21 cellular contexts compared by ENCODE assay signal in genomic region chr13:39965309-39965708, GRCh38.
DNase-seq lines count a peak whose midpoint lies in the region; ATAC-seq and TF ChIP-seq lines count a peak whose summit lies in the region.
"Had no signal": no experiment of that assay in that cellular context is flagged by ENCODE, and none has a peak within 500 bp of the region (broad histone marks: within the 10 kb centered on the region; RNA-seq: fewer than 3 reads in every experiment).

No MANE protein-coding gene starts in this region.

- no peaks in the 10 kb centered on the region for H3K36me3 ChIP-seq in left lung
- no peaks in the 10 kb centered on the region for H3K36me3 ChIP-seq in SJCRH30
- no peaks in the 10 kb centered on the region for H3K36me3 ChIP-seq in heart left ventricle
- H3K36me3 ChIP-seq: BE2C; BLaER1 treated with 17β-estradiol and CSF1 and Interleukin-3, amounts not matched to agents 10 nM and 100 nM had no signal

- no peak for TF ChIP-seq POLR2A in heart left ventricle (IDR thresholded peaks at IDR 0.05)

- H3K9me3 ChIP-seq in left lung, result no peaks in the 10 kb centered on the region
- H3K9me3 ChIP-seq in SJCRH30 (replicated peaks), result no peaks in the 10 kb centered on the region
- no peaks in the 10 kb centered on the region for H3K9me3 ChIP-seq in heart left ventricle
- H3K9me3 ChIP-seq: A549; BE2C; BLaER1 treated with 17β-estradiol and CSF1 and Interleukin-3, amounts not matched to agents 10 nM and 100 nM had no signal

- intact Hi-C loops in left lung (cut with DNase I), result no loop called here
- intact Hi-C loops in heart left ventricle (cut with DNase I), result no loop called here

- H3K27ac ChIP-seq in left lung (no peak overlapping the region), SJCRH30 (no peak overlapping the region), heart left ventricle (no peak overlapping the region)
- H3K27ac ChIP-seq: A549; BLaER1 treated with 17β-estradiol and CSF1 and Interleukin-3, amounts not matched to agents 10 nM and 100 nM; GM23248 had no signal

- H3K27ac Mint-ChIP-seq in osteocyte (ENCODE audit: unreplicated experiment), result no peak overlapping the region
- H3K27ac Mint-ChIP-seq in WTC11, result no peak overlapping the region
- H3K27ac Mint-ChIP-seq: CD14-positive monocyte; CD4-positive, alpha-beta T cell; CD8-positive, alpha-beta memory T cell had no signal

- H3K4me1 Mint-ChIP-seq in osteocyte (ENCODE audit: unreplicated experiment) (peaks cover 14% of the 10 kb centered on the region), WTC11 (peaks cover 6% of the 10 kb centered on the region; the same call in 1 of the 2 replicates)
- H3K4me1 Mint-ChIP-seq: CD14-positive monocyte; CD8-positive, alpha-beta memory T cell had no signal

- TF ChIP-seq CTCF in left lung (IDR thresholded peaks at IDR 0.05) (no peak), heart left ventricle (IDR thresholded peaks at IDR 0.05) (no peak), osteocyte (IDR thresholded peaks at IDR 0.05) (no peak), WTC11 (IDR thresholded peaks at IDR 0.05) (no peak)

- H3K4me3 Mint-ChIP-seq in osteocyte (ENCODE audit: unreplicated experiment), result no peak overlapping the region
- H3K4me3 Mint-ChIP-seq in WTC11, result no peak overlapping the region
- H3K4me3 Mint-ChIP-seq: CD14-positive monocyte; CD4-positive, alpha-beta T cell; CD8-positive, alpha-beta memory T cell had no signal

- no peak overlapping the region for H3K4me3 ChIP-seq in left lung
- no peak overlapping the region for H3K4me3 ChIP-seq in SJCRH30
- H3K4me3 ChIP-seq in heart left ventricle, result no peak overlapping the region
- H3K4me3 ChIP-seq: A549; BLaER1 treated with 17β-estradiol and CSF1 and Interleukin-3, amounts not matched to agents 10 nM and 100 nM; GM23248 had no signal

- ATAC-seq in left lung (peak; percentile 96), heart left ventricle (no peak), WTC11 (no peak)
- ATAC-seq: A549 had no signal

- H3K4me1 ChIP-seq in left lung, result no peaks in the 10 kb centered on the region
- H3K4me1 ChIP-seq in SJCRH30, result peaks cover 27% of the 10 kb centered on the region
- H3K4me1 ChIP-seq in heart left ventricle, result peaks cover 0 to 3% (median 0%) of the 10 kb centered on the region in 12 donors
- H3K4me1 ChIP-seq: A549, BE2C had no signal

- no peaks in the 10 kb centered on the region for H3K9me3 Mint-ChIP-seq in osteocyte (ENCODE audit: unreplicated experiment)
- H3K9me3 Mint-ChIP-seq in WTC11, result peaks cover 6% of the 10 kb centered on the region
- H3K9me3 Mint-ChIP-seq: CD4-positive, alpha-beta T cell; CD8-positive, alpha-beta memory T cell had no signal

- no peaks in the 10 kb centered on the region for H3K27me3 Mint-ChIP-seq in osteocyte (ENCODE audit: unreplicated experiment)
- no peaks in the 10 kb centered on the region for H3K27me3 Mint-ChIP-seq in WTC11 (ENCODE audit: low read depth)
- H3K27me3 Mint-ChIP-seq: CD4-positive, alpha-beta T cell had no signal

- CTCF ChIA-PET in WTC11 (lab: Charles Lee), result interaction anchor here (1.1 kb wide), 1 partner anchor 23 kb away, joined by 4 read pairs; no protein-coding TSS in a partner anchor

- POLR2A ChIA-PET in WTC11 (lab: Charles Lee), result no interaction called here

- WGBS in heart left ventricle, 4 donors, result 52 to 64% (median 61%) methylated on average over 3 of the region's 3 CpGs

- H3K36me3 Mint-ChIP-seq in osteocyte (ENCODE audit: unreplicated experiment) (no peaks in the 10 kb centered on the region), WTC11 (no peaks in the 10 kb centered on the region)
- H3K36me3 Mint-ChIP-seq: CD14-positive monocyte had no signal

- H3K27me3 ChIP-seq in left lung, result no peaks in the 10 kb centered on the region
- H3K27me3 ChIP-seq in SJCRH30, result no peaks in the 10 kb centered on the region
- H3K27me3 ChIP-seq in heart left ventricle, result no peaks in the 10 kb centered on the region
- H3K27me3 ChIP-seq: BE2C; BLaER1 treated with 17β-estradiol and CSF1 and Interleukin-3, amounts not matched to agents 10 nM and 100 nM had no signal

- DNase-seq in DMS79 treated with DMSO at 0.1 percent for 48 hours (lab: John Stamatoyannopoulos, UW) (peak; percentile 86), left lung (no peak), putamen (ENCODE audit: low spot score) (peak; percentile 56), SJCRH30 (no peak), heart left ventricle (no peak), osteocyte (ENCODE audit: extremely low spot score, unreplicated experiment) (no peak), WTC11 (ENCODE audit: low spot score) (no peak)
- DNase-seq: 8988T; ACHN; AML-193; BE2C; CD4-positive, alpha-beta T cell; CD8-positive, alpha-beta memory T cell; DMS 273 treated with DMSO at 0.1 percent for 48 hours; DND-41; GM23248; H7; HCEC 1CT had no signal

TF ChIP-seq in WTC11, 78 proteins besides CTCF, POLR2A, EP300 and RAD21 (continues in another document):
- TF ChIP-seq TP53 (CRISPR knock-in tag; IDR thresholded peaks at IDR 0.05) (no peak), NFYB (CRISPR knock-in tag; conservative IDR thresholded peaks at IDR 0.05; ENCODE audit: low read depth) (no peak), CREM (CRISPR knock-in tag; IDR thresholded peaks at IDR 0.05) (no peak), ZNF671 (CRISPR knock-in tag; IDR thresholded peaks at IDR 0.05) (no peak), ZBTB43 (CRISPR knock-in tag; IDR thresholded peaks at IDR 0.05) (no peak), PRRX2 (CRISPR knock-in tag; IDR thresholded peaks at IDR 0.05) (no peak), CREB1 (CRISPR knock-in tag; IDR thresholded peaks at IDR 0.05) (no peak), EMX1 (CRISPR knock-in tag; IDR thresholded peaks at IDR 0.05) (no peak), ZNF532 (CRISPR knock-in tag; IDR thresholded peaks at IDR 0.05; ENCODE audit: borderline replicate concordance) (no peak), E2F4 (CRISPR knock-in tag; IDR thresholded peaks at IDR 0.05; ENCODE audit: borderline replicate concordance, low read depth) (no peak), FOXP4 (CRISPR knock-in tag; IDR thresholded peaks at IDR 0.05) (no peak)

Comparison
In these comparisons a context has a peak if more than half of its experiments do, and no peak if none do; other contexts are left out.
1. DNase-seq: peak in DMS79 treated with DMSO at 0.1 percent for 48 hours (single experiment) and putamen (single experiment); none in left lung (0 of 2), SJCRH30 (0 of 2), heart left ventricle (0 of 5), osteocyte (single experiment) and WTC11 (single experiment).